1 cellular context compared by ENCODE assay signal in the genomic region with DNA sequence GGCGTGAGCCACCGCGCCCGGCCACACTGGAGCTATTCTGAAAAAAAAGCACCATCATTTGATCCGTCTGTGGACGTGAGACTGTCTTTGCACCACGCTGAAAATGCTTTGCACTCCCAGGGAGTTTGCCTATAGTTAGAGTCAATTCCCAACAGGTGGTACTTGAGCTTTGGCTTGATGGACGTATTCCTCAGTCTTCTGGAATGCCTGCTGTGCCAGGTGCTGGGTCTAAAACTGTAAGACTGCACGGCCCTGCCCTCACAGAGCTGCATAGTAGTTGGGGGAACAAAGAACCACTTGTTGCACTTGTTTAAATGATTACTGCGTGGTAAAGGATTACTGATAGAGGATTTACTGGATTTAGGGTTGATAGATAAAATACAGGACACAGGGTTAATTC.
TF ChIP-seq lines count a peak whose summit lies in the region.

No MANE protein-coding gene starts in this region.

TF ChIP-seq in GM23338, 12 proteins besides CTCF, POLR2A, EP300 and RAD21 (continued from another document):
- TF ChIP-seq, protein P1, sequence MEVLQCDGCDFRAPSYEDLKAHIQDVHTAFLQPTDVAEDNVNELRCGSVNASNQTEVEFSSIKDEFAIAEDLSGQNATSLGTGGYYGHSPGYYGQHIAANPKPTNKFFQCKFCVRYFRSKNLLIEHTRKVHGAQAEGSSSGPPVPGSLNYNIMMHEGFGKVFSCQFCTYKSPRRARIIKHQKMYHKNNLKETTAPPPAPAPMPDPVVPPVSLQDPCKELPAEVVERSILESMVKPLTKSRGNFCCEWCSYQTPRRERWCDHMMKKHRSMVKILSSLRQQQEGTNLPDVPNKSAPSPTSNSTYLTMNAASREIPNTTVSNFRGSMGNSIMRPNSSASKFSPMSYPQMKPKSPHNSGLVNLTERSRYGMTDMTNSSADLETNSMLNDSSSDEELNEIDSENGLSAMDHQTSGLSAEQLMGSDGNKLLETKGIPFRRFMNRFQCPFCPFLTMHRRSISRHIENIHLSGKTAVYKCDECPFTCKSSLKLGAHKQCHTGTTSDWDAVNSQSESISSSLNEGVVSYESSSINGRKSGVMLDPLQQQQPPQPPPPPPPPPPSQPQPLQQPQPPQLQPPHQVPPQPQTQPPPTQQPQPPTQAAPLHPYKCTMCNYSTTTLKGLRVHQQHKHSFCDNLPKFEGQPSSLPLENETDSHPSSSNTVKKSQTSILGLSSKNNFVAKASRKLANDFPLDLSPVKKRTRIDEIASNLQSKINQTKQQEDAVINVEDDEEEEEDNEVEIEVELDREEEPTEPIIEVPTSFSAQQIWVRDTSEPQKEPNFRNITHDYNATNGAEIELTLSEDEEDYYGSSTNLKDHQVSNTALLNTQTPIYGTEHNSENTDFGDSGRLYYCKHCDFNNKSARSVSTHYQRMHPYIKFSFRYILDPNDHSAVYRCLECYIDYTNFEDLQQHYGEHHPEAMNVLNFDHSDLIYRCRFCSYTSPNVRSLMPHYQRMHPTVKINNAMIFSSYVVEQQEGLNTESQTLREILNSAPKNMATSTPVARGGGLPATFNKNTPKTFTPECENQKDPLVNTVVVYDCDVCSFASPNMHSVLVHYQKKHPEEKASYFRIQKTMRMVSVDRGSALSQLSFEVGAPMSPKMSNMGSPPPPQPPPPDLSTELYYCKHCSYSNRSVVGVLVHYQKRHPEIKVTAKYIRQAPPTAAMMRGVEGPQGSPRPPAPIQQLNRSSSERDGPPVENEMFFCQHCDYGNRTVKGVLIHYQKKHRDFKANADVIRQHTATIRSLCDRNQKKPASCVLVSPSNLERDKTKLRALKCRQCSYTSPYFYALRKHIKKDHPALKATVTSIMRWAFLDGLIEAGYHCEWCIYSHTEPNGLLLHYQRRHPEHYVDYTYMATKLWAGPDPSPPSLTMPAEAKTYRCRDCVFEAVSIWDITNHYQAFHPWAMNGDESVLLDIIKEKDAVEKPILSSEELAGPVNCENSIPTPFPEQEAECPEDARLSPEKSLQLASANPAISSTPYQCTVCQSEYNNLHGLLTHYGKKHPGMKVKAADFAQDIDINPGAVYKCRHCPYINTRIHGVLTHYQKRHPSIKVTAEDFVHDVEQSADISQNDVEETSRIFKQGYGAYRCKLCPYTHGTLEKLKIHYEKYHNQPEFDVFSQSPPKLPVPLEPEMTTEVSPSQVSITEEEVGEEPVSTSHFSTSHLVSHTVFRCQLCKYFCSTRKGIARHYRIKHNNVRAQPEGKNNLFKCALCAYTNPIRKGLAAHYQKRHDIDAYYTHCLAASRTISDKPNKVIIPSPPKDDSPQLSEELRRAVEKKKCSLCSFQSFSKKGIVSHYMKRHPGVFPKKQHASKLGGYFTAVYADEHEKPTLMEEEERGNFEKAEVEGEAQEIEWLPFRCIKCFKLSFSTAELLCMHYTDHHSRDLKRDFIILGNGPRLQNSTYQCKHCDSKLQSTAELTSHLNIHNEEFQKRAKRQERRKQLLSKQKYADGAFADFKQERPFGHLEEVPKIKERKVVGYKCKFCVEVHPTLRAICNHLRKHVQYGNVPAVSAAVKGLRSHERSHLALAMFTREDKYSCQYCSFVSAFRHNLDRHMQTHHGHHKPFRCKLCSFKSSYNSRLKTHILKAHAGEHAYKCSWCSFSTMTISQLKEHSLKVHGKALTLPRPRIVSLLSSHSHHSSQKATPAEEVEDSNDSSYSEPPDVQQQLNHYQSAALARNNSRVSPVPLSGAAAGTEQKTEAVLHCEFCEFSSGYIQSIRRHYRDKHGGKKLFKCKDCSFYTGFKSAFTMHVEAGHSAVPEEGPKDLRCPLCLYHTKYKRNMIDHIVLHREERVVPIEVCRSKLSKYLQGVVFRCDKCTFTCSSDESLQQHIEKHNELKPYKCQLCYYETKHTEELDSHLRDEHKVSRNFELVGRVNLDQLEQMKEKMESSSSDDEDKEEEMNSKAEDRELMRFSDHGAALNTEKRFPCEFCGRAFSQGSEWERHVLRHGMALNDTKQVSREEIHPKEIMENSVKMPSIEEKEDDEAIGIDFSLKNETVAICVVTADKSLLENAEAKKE (CRISPR knock-in tag; IDR thresholded peaks at IDR 0.05) = no peak
- TF ChIP-seq EZH2 (IDR thresholded peaks at IDR 0.05; ENCODE audit: low read depth, unreplicated experiment) = no peak
